In genomic region chr17:70775667-70776066, GRCh38 we compare ENCODE assay signal across 1 cellular context.
TF ChIP-seq lines count a peak whose summit lies in the region.

No MANE protein-coding gene starts in this region.

TF ChIP-seq in HepG2, 621 proteins besides CTCF, POLR2A, EP300 and RAD21 (continued from another document):
- no peak for TF ChIP-seq ZBTB40 (IDR thresholded peaks at IDR 0.05)
- no peak for TF ChIP-seq ZBTB40 (CRISPR knock-in tag; IDR thresholded peaks at IDR 0.05)
- TF ChIP-seq ATAD3A (CRISPR knock-in tag; IDR thresholded peaks at IDR 0.05): no peak
- TF ChIP-seq ONECUT2 (CRISPR knock-in tag; IDR thresholded peaks at IDR 0.05): no peak
- no peak for TF ChIP-seq YEATS2 (CRISPR knock-in tag; IDR thresholded peaks at IDR 0.05; ENCODE audit: borderline replicate concordance)
- TF ChIP-seq ZNF513 (CRISPR knock-in tag; conservative IDR thresholded peaks at IDR 0.05): no peak
- TF ChIP-seq ZNF234 (CRISPR knock-in tag; conservative IDR thresholded peaks at IDR 0.05): no peak
- TF ChIP-seq ZBTB1 (CRISPR knock-in tag; IDR thresholded peaks at IDR 0.05; ENCODE audit: borderline replicate concordance): no peak
- TF ChIP-seq RAD51 (IDR thresholded peaks at IDR 0.05; ENCODE audit: borderline replicate concordance): no peak
- no peak for TF ChIP-seq REST (IDR thresholded peaks at IDR 0.05; ENCODE audit: borderline replicate concordance in 1 of 2, low read depth in 1 of 2, low read length in 2 of 2)
- no peak for TF ChIP-seq ZBTB8A (CRISPR knock-in tag; IDR thresholded peaks at IDR 0.05; ENCODE audit: borderline replicate concordance, low read depth)
- TF ChIP-seq MIXL1 (CRISPR knock-in tag; IDR thresholded peaks at IDR 0.05): no peak
